ENCODE assay signal across 10 cellular contexts in the genomic region with DNA sequence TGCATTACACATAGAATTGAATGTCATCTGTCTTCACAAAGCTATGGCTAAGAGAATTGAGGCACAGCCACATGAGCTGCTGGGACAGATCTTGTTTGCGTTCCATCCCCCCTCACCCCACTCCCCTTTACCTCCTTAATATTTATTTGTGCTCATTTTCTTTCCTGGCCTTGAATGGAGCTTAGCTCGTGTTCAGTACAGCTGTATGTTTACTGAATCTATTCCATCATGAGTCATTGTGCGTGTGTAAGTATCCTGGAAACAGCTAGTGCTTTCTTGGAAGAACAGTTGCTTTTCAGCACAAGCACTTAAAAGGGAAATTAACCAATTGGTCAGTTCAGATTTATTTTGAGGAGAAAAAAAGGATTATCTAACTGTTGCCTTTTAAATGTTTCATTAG. TPM values are rescaled to one million over a fixed set of nuclear protein-coding genes. Genes with fewer than 3 reads are reported as not detected.
DNase-seq lines count a peak whose midpoint lies in the region; ATAC-seq and TF ChIP-seq lines count a peak whose summit lies in the region.
"Had no signal": no experiment of that assay in that cellular context is flagged by ENCODE, and none has a peak within 500 bp of the region (broad histone marks: within the 10 kb centered on the region; RNA-seq: fewer than 3 reads in every experiment).

No MANE protein-coding gene starts in this region.

- no peaks in the 10 kb centered on the region for H3K9me3 Mint-ChIP-seq in CD8-positive, alpha-beta T cell
- H3K9me3 Mint-ChIP-seq in WTC11, result no peaks in the 10 kb centered on the region

- CTCF ChIA-PET in CD8-positive, alpha-beta T cell (lab: Charles Lee), result no interaction called here
- CTCF ChIA-PET in WTC11 (lab: Charles Lee), result interaction anchor here (0.5 to 0.6 kb wide), 3 partner anchors 46 to 145 kb away, joined by 3 to 4 read pairs (median 4); no protein-coding TSS in a partner anchor

- peak; percentile 83 for ATAC-seq in left lung
- ATAC-seq in CD8-positive, alpha-beta T cell, result no peak
- no peak for ATAC-seq in WTC11
- ATAC-seq in HG03342 (IDR thresholded peaks at IDR 0.05; ENCODE audit: unreplicated experiment), result no peak

- peak; percentile 58 for DNase-seq in COLO668 (lab: John Stamatoyannopoulos, UW; ENCODE audit: unreplicated experiment)
- peak; percentile 64 to 84 for DNase-seq in NCI-H2081 (lab: John Stamatoyannopoulos, UW)
- peak; percentile 84 for DNase-seq in astrocyte of the spinal cord (ENCODE audit: low read depth, low spot score)
- DNase-seq in left lung, result no peak
- no peak for DNase-seq in CD8-positive, alpha-beta T cell
- no peak for DNase-seq in lower leg skin (ENCODE audit: low spot score in 2 of 2)
- DNase-seq in WTC11 (ENCODE audit: low spot score), result no peak
- DNase-seq: amniotic stem cell had no signal

- H3K27me3 ChIP-seq in left lung, result no peaks in the 10 kb centered on the region
- H3K27me3 ChIP-seq in CD8-positive, alpha-beta T cell (ENCODE audit: insufficient read depth, low read length), result peaks cover 3% of the 10 kb centered on the region

- no peak overlapping the region for H3K27ac Mint-ChIP-seq in CD8-positive, alpha-beta T cell
- no peak overlapping the region for H3K27ac Mint-ChIP-seq in WTC11

- no peaks in the 10 kb centered on the region for H3K36me3 ChIP-seq in left lung
- no peaks in the 10 kb centered on the region for H3K36me3 ChIP-seq in CD8-positive, alpha-beta T cell (ENCODE audit: insufficient read depth, low read length)

- in situ Hi-C loops in astrocyte of the spinal cord (cut with HindIII; ENCODE audit: low sequenced_read_pairs), result no loop called here

- no peak for TF ChIP-seq CTCF in astrocyte of the spinal cord (IDR thresholded peaks at IDR 0.05; ENCODE audit: low read depth, low read length)
- TF ChIP-seq CTCF in left lung (IDR thresholded peaks at IDR 0.05), result no peak
- TF ChIP-seq CTCF in CD8-positive, alpha-beta T cell (IDR thresholded peaks at IDR 0.05), result no peak
- no peak for TF ChIP-seq CTCF in lower leg skin (IDR thresholded peaks at IDR 0.05)
- TF ChIP-seq CTCF in WTC11 (IDR thresholded peaks at IDR 0.05), result no peak

- no peaks in the 10 kb centered on the region for H3K4me1 Mint-ChIP-seq in CD8-positive, alpha-beta T cell (ENCODE audit: low read depth)
- peaks cover 14% of the 10 kb centered on the region for H3K4me1 Mint-ChIP-seq in WTC11

- H3K27me3 Mint-ChIP-seq in CD8-positive, alpha-beta T cell (ENCODE audit: low read depth), result peaks cover 7% of the 10 kb centered on the region
- no peaks in the 10 kb centered on the region for H3K27me3 Mint-ChIP-seq in WTC11 (ENCODE audit: low read depth)

- H3K4me1 ChIP-seq in left lung, result no peaks in the 10 kb centered on the region
- no peaks in the 10 kb centered on the region for H3K4me1 ChIP-seq in CD8-positive, alpha-beta T cell (ENCODE audit: insufficient read depth, low read length)

- intact Hi-C loops in left lung (cut with DNase I) (no loop called here), lower leg skin (cut with DNase I; ENCODE audit: low total_unique reads) (no loop called here)
- intact Hi-C loops in CD8-positive, alpha-beta T cell (cut with DNase I, micrococcal nuclease), result no loop called here

- POLR2A ChIA-PET in CD8-positive, alpha-beta T cell (lab: Charles Lee), result no interaction called here
- POLR2A ChIA-PET in WTC11 (lab: Charles Lee), result interaction anchor here (0.6 kb wide), 1 partner anchor 166 kb away, joined by 8 read pairs; no protein-coding TSS in a partner anchor

- H3K4me3 ChIP-seq in astrocyte of the spinal cord (ENCODE audit: low read depth, low read length) (no peak overlapping the region), left lung (no peak overlapping the region), lower leg skin (ENCODE audit: low read depth, poor library complexity, severe bottlenecking) (no peak overlapping the region)
- H3K4me3 ChIP-seq in CD8-positive, alpha-beta T cell (ENCODE audit: low read depth, low read length), result no peak overlapping the region

- H3K27ac ChIP-seq in left lung, result no peak overlapping the region
- no peak overlapping the region for H3K27ac ChIP-seq in CD8-positive, alpha-beta T cell (ENCODE audit: low read depth, low read length)

- no peak overlapping the region for H3K4me3 Mint-ChIP-seq in CD8-positive, alpha-beta T cell
- no peak overlapping the region for H3K4me3 Mint-ChIP-seq in WTC11

- no peaks in the 10 kb centered on the region for H3K9me3 ChIP-seq in left lung
- H3K9me3 ChIP-seq in CD8-positive, alpha-beta T cell (ENCODE audit: low read length), result no peaks in the 10 kb centered on the region

- TF ChIP-seq POLR2A in lower leg skin (IDR thresholded peaks at IDR 0.05), result no peak

- 14 to 20% methylated on average over 3 of the region's 3 CpGs for WGBS in lower leg skin, 2 donors

- H3K36me3 Mint-ChIP-seq in CD8-positive, alpha-beta T cell, result no peaks in the 10 kb centered on the region
- H3K36me3 Mint-ChIP-seq in WTC11, result no peaks in the 10 kb centered on the region; the same call in 1 of the 2 replicates

TF ChIP-seq in WTC11, 78 proteins besides CTCF, POLR2A, EP300 and RAD21:
- TF ChIP-seq ELF4 (CRISPR knock-in tag; IDR thresholded peaks at IDR 0.05; ENCODE audit: low read depth), result no peak
- no peak for TF ChIP-seq ZNF232 (CRISPR knock-in tag; IDR thresholded peaks at IDR 0.05)
- TF ChIP-seq OVOL2 (CRISPR knock-in tag; IDR thresholded peaks at IDR 0.05; ENCODE audit: borderline replicate concordance), result no peak
- TF ChIP-seq NR3C1 (CRISPR knock-in tag; conservative IDR thresholded peaks at IDR 0.05; ENCODE audit: low read depth), result no peak
- no peak for TF ChIP-seq ZNF263 (CRISPR knock-in tag; IDR thresholded peaks at IDR 0.05; ENCODE audit: low read depth)
- TF ChIP-seq JUN (CRISPR knock-in tag; IDR thresholded peaks at IDR 0.05), result no peak
TF ChIP-seq in WTC11: peak in this region for 0.

RNA-seq across cellular contexts. Expression of gene PROX1, which starts 14.7 kb away (rescaled TPM):
- 10 to 100 TPM in 1 of 2 donors, 1 to 10 TPM in 1; 6.2 to 15.3 TPM for total RNA-seq in left lung
- total RNA-seq in CD8-positive, alpha-beta T cell, result not detected
- total RNA-seq in lower leg skin, result 1 to 10 TPM in 3 of 4 donors, under 1 TPM in 1; 0.74 to 4.2 (median 1.9) TPM
- total RNA-seq in WTC11 (2021), result 3.0 to 3.8 TPM (median 3.3 TPM) in 3 replicates
- total RNA-seq: T-helper 2 cell treated with Interferon-gamma antibody and Interleukin-4, amounts not matched to agents 100 ng/mL and 5 ng/mL, for 36 hours had no signal

Comparison
In these comparisons a context has a peak if more than half of its experiments do, and no peak if none do; other contexts are left out.
1. DNase-seq: peak in COLO668 (single experiment), NCI-H2081 (2 of 2) and astrocyte of the spinal cord (single experiment); none in left lung (0 of 2), CD8-positive, alpha-beta T cell (0 of 7), lower leg skin (0 of 2) and WTC11 (single experiment).